17 cellular contexts compared by ENCODE assay signal in genomic region chr12:25986169-25986568, GRCh38.
"Had no signal": no experiment of that assay in that cellular context is flagged by ENCODE, and none has a peak within 500 bp of the region (broad histone marks: within the 10 kb centered on the region; RNA-seq: fewer than 3 reads in every experiment).

No MANE protein-coding gene starts in this region.

- H3K9me3 ChIP-seq: testis had no signal

- H3K27ac ChIP-seq: epithelial cell of prostate, testis had no signal

- H3K4me3 ChIP-seq: testis had no signal

- ATAC-seq: activated T-helper 17 cell treated with anti-CD3 and anti-CD28 coated beads, Interleukin-2, amount 50 U/mL, for 72 hours; natural killer cell; stimulated activated naive CD8-positive, alpha-beta T cell treated with anti-CD3 and anti-CD28 coated beads, Interleukin-15, Interleukin-2, amounts not matched to agents 100 U/mL and 50 U/mL, for 24 hours had no signal

- DNase-seq: activated B cell treated with CpG ODN at 0.5 μM for 24 hours; activated CD4-positive, alpha-beta T cell treated with anti-CD3 and anti-CD28 coated beads, Interleukin-2, amount 10 ng/mL, durations not matched to agents 7 days and 5 days; activated CD8-positive, alpha-beta memory T cell treated with anti-CD3 and anti-CD28 coated beads for 24 hours; activated naive CD4-positive, alpha-beta T cell treated with anti-CD3 and anti-CD28 coated beads for 36 hours; activated T-cell treated with anti-CD3 and anti-CD28 coated beads for 4 hours; cortex of kidney; effector memory CD4-positive, alpha-beta T cell; left cardiac atrium; mammary epithelial cell; natural killer cell; nucleus accumbens; stimulated activated CD4-positive, alpha-beta T cell treated with anti-CD3 and anti-CD28 coated beads, Interleukin-2, amount 100 ng/mL, for 48 hours; stimulated activated naive CD8-positive, alpha-beta T cell treated with anti-CD3 and anti-CD28 coated beads, Interleukin-15, Interleukin-2, amounts not matched to agents 100 U/mL and 50 U/mL, for 24 hours; T-helper 9 cell; testis had no signal

- H3K27me3 ChIP-seq: testis had no signal

- H3K4me1 ChIP-seq: testis had no signal
